9 cellular contexts compared by ENCODE assay signal in genomic region chr10:118459642-118460193, GRCh38.
DNase-seq lines count a peak whose midpoint lies in the region; ATAC-seq and TF ChIP-seq lines count a peak whose summit lies in the region.
"Had no signal": no experiment of that assay in that cellular context is flagged by ENCODE, and none has a peak within 500 bp of the region (broad histone marks: within the 10 kb centered on the region; RNA-seq: fewer than 3 reads in every experiment).

No MANE protein-coding gene starts in this region.

- no peaks in the 10 kb centered on the region for H3K9me2 ChIP-seq in Karpas-422 (replicated peaks; ENCODE audit: insufficient read depth, low read length)

- no peaks in the 10 kb centered on the region for H3K79me2 ChIP-seq in Karpas-422 (ENCODE audit: low read length)

- H3K9me3 ChIP-seq in Karpas-422 (ENCODE audit: low read length) = no peaks in the 10 kb centered on the region

- no peak overlapping the region for H3K9ac ChIP-seq in Karpas-422 (ENCODE audit: low read length)

- POLR2A ChIA-PET in RWPE1 (lab: Yijun Ruan, JAX; ENCODE audit: low non-redundant PET) = no interaction called here

- no peaks in the 10 kb centered on the region for H3K36me3 ChIP-seq in Karpas-422 (ENCODE audit: insufficient read depth, low read length)

- CTCF ChIA-PET in RWPE1 (lab: Yijun Ruan, JAX) = interaction anchor here (0.5 to 3.0 kb wide), 29 partner anchors 9 to 1727 kb away, joined by 3 to 44 read pairs (median 4); no protein-coding TSS in a partner anchor

- H3K27me3 ChIP-seq in Karpas-422 (ENCODE audit: low read length) = no peaks in the 10 kb centered on the region

- no peaks in the 10 kb centered on the region for H3K4me1 ChIP-seq in Karpas-422 (ENCODE audit: low read length)

- DNase-seq in DMS153 (lab: John Stamatoyannopoulos, UW) (peak; percentile 70), Karpas-422 (peak; percentile 84), RWPE1 (ENCODE audit: low spot score) (peak; percentile 83), foreskin fibroblast (peak; percentile 47 to 83), nucleus accumbens (lab: John Stamatoyannopoulos, UW) (peak in 44 of 56 donors; percentile 1 to 82 (median 28)), ureter (ENCODE audit: low spot score) (peak; percentile 72)
- DNase-seq in activated T-helper 9 cell treated with anti-CD3 and anti-CD28 coated beads, Interleukin-2, amount 50 U/mL, for 16 hours (ENCODE audit: low read depth) = peak; percentile 9

- H3K4me2 ChIP-seq in Karpas-422 (ENCODE audit: low read depth, low read length, poor library complexity, severe bottlenecking) = no peak overlapping the region

- H3K27ac ChIP-seq in Karpas-422 (ENCODE audit: low read length) (no peak overlapping the region), RWPE1 (no peak overlapping the region)
- H3K27ac ChIP-seq: epithelial cell of prostate had no signal

- H2AFZ ChIP-seq in Karpas-422 (ENCODE audit: low read length) = no peak overlapping the region

- no peak overlapping the region for H3K4me3 ChIP-seq in Karpas-422 (ENCODE audit: low read length)
- no peak overlapping the region for H3K4me3 ChIP-seq in foreskin fibroblast (ENCODE audit: low read depth in 1 of 2, low read length in 2 of 2)

- TF ChIP-seq CTCF in RWPE1 (conservative IDR thresholded peaks at IDR 0.05; ENCODE audit: low read depth) = peak; percentile 90
- peak; percentile 73 for TF ChIP-seq CTCF in foreskin fibroblast (IDR thresholded peaks at IDR 0.05; ENCODE audit: low read depth, low read length)

- H4K20me1 ChIP-seq in Karpas-422 (ENCODE audit: insufficient read depth, low read depth, low read length) = no peaks in the 10 kb centered on the region

- ATAC-seq in GM21447 (IDR thresholded peaks at IDR 0.05; ENCODE audit: unreplicated experiment) = peak; percentile 77

Comparison
In these comparisons a context has a peak if more than half of its experiments do, and no peak if none do; other contexts are left out.
1. DNase-seq: peak in every context shown above with its lines; median percentile 84 in Karpas-422; 83 in RWPE1; 72 in ureter; 70 in DMS153; 65 in foreskin fibroblast; 28 in nucleus accumbens; 9 in activated T-helper 9 cell treated with anti-CD3 and anti-CD28 coated beads, Interleukin-2, amount 50 U/mL, for 16 hours.